ENCODE assay signal across 1 cellular context in the genomic region with DNA sequence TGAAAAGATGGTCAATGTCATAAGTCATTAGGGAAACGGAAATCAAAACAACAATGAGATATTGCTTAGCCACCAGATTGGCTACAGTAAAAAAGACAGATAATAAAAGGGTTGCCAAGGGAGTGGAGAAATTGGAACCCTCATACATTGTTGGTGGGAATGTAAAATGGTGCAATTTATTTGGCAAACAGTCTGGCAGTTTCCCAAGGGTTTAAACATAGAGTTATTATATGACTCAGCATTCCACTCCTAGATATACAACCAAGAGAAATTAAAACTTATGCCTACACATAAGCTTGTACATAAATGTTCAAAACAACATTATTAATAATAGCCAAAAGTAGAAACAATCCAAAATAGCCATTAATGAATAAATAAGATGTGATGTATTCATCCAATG.
TF ChIP-seq lines count a peak whose summit lies in the region.

No MANE protein-coding gene starts in this region.

TF ChIP-seq in K562, 482 proteins besides CTCF, POLR2A, EP300 and RAD21 (continued from another document):
- no peak for TF ChIP-seq PHF20 (IDR thresholded peaks at IDR 0.05; ENCODE audit: partially characterized antibody)
